Comparison of ENCODE assay signal across 32 cellular contexts in the genomic region with DNA sequence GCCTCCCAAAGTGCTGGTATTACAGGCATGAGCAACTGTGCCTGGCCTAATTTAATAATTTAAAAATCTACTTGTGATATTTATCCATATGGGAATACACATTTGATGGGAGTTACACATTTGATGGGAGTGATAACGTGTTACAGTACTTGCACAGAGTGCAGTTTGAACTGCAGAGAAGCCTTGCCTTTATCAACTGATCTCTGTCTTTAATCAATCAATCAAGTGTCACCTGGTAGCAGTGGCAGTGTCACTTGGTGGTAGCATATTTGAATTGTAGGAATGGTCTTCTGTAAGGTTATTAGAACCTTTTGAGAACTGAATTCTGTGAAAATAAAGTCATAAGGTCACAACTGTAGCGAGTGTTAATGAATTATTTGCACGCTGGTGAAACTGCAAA. TPM values are rescaled to one million over a fixed set of nuclear protein-coding genes. Genes with fewer than 3 reads are reported as not detected.
"Had no signal": no experiment of that assay in that cellular context is flagged by ENCODE, and none has a peak within 500 bp of the region (broad histone marks: within the 10 kb centered on the region; RNA-seq: fewer than 3 reads in every experiment).

No MANE protein-coding gene starts in this region.

- H3K27ac ChIP-seq: PC-9, RWPE1, SJSA1 had no signal

- H3K36me3 ChIP-seq: MG63, SJSA1 had no signal

- H3K4me3 ChIP-seq: MG63, PC-9, SJSA1 had no signal

- H3K9me3 ChIP-seq: MG63, SJSA1, SK-N-SH had no signal

- H3K4me1 ChIP-seq: SJSA1 had no signal

- H3K9me2 ChIP-seq: SK-N-SH had no signal

- H3K27me3 ChIP-seq: SJSA1 had no signal

- H3K4me2 ChIP-seq: PC-9, SK-N-SH had no signal

- H3K9ac ChIP-seq: SK-N-SH had no signal

- H2AFZ ChIP-seq: PC-9 had no signal

- FAIRE-seq: RCC 7860 had no signal

- ATAC-seq: Panc1, Right ventricle myocardium inferior had no signal

- DNase-seq: Kasumi-1, MG63, NCI-H1048, NCI-H1092 treated with DMSO at 0.1 percent for 48 hours, NCI-H1105 treated with DMSO at 0.1 percent for 48 hours, NCI-H1417, NCI-H1436, NCI-H146, NCI-H1694, NCI-H187, NCI-H1930, NCI-H2029 treated with DMSO at 0.1 percent for 48 hours, NCI-H2171 treated with DMSO at 0.1 percent for 48 hours, NCI-H2227 treated with DMSO at 0.1 percent for 48 hours, NCI-H345, NCI-H446, NCI-H510A treated with DMSO at 0.1 percent for 48 hours, NCI-H524 treated with DMSO at 0.1 percent for 48 hours, NCI-H526 treated with DMSO at 0.1 percent for 48 hours, NCI-H774, PC-9, SHP77, SK-N-SH, SW 1271, T-helper 1 cell had no signal

RNA-seq across cellular contexts. Expression of gene SIDT1, which starts 37.8 kb away (rescaled TPM):
- total RNA-seq: NCI-H460, RPMI7951, SJSA1 had no signal
